In the genomic region with DNA sequence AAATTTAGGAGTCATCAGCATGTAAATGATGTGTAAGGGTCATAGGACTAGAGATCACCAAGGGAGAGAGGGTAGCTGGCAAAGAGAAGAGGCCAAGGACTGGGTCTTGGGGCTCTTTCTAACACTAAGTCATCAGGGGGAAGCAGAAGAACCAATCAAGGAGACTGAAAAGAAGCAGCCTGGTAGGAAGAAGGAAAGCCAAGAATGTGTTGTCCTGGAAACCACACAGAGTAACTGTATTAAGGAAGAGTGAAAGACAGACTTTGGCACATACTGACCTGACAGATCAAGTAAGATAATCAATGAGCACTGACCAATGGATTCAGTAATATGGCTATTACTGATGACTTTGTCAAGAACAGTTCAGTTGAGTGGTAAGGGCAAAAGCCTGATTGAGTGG, we compare ENCODE assay signal across 21 cellular contexts. TPM values are rescaled to one million over a fixed set of nuclear protein-coding genes. Genes with fewer than 3 reads are reported as not detected.
DNase-seq lines count a peak whose midpoint lies in the region; FAIRE-seq and TF ChIP-seq lines count a peak whose summit lies in the region.
"Had no signal": no experiment of that assay in that cellular context is flagged by ENCODE, and none has a peak within 500 bp of the region (broad histone marks: within the 10 kb centered on the region; RNA-seq: fewer than 3 reads in every experiment).

No MANE protein-coding gene starts in this region.

- peak overlapping the region; percentile 5 for H3K27ac Mint-ChIP-seq in astrocyte (ENCODE audit: unreplicated experiment)

- H3K36me3 Mint-ChIP-seq in astrocyte (ENCODE audit: low read depth, unreplicated experiment) = peaks cover 1% of the 10 kb centered on the region

- in situ Hi-C loops in GM23248 (cut with MboI) = no loop called here

- no peak overlapping the region for H2BK5ac ChIP-seq in mesenchymal stem cell (ENCODE audit: low read depth, low read length, poor library complexity, severe bottlenecking)

- no peak overlapping the region for H2BK15ac ChIP-seq in mesenchymal stem cell (ENCODE audit: low read depth, poor library complexity, severe bottlenecking)

- DNase-seq in GM23248 = no peak
- no peak for DNase-seq in astrocyte (ENCODE audit: low read depth)
- no peak for DNase-seq in mesenchymal stem cell
- DNase-seq in ecto neural progenitor cell (ENCODE audit: low spot score) = no peak
- no peak for DNase-seq in activated gamma-delta T cell (lab: John Stamatoyannopoulos, UW)
- no peak for DNase-seq in hypothalamus (lab: John Stamatoyannopoulos, UW)
- no peak for DNase-seq in NCI-H2196 treated with DMSO at 0.1 percent for 48 hours (lab: John Stamatoyannopoulos, UW; ENCODE audit: unreplicated experiment)
- DNase-seq: KG1; NCI-H1092 treated with DMSO at 0.1 percent for 48 hours; NCI-H1436 treated with DMSO at 0.1 percent for 48 hours; NCI-H2029; NCI-H345; NCI-H774; NK-92 treated with Interleukin-12 subunit alpha and Interleukin-12 subunit beta, amount 100 ng/mL, for 24 hours had no signal

- H4K20me1 ChIP-seq in GM23248 (ENCODE audit: insufficient read depth) (no peaks in the 10 kb centered on the region), astrocyte (ENCODE audit: insufficient read depth, low read length) (no peaks in the 10 kb centered on the region)

- no peaks in the 10 kb centered on the region for H3K79me1 ChIP-seq in mesenchymal stem cell (replicated peaks; ENCODE audit: low read length, poor library complexity, severe bottlenecking)

- H4K91ac ChIP-seq in mesenchymal stem cell (ENCODE audit: low read length) = no peak overlapping the region

- no peak overlapping the region for H3K4ac ChIP-seq in mesenchymal stem cell (ENCODE audit: low read depth in 1 of 2, low read length in 2 of 2)

- H3K27ac ChIP-seq in GM23248 = peak overlapping the region; percentile 100
- no peak overlapping the region for H3K27ac ChIP-seq in astrocyte (ENCODE audit: low read depth, low read length)
- H3K27ac ChIP-seq in mesenchymal stem cell (ENCODE audit: low read length, poor library complexity, severe bottlenecking) = no peak overlapping the region
- no peak overlapping the region for H3K27ac ChIP-seq in parathyroid adenoma
- H3K27ac ChIP-seq: C4-2B had no signal

- no peaks in the 10 kb centered on the region for H3K9me3 ChIP-seq in GM23248 (ENCODE audit: low read depth)
- no peaks in the 10 kb centered on the region for H3K9me3 ChIP-seq in astrocyte (ENCODE audit: insufficient read depth, low read depth, low read length)
- no peaks in the 10 kb centered on the region for H3K9me3 ChIP-seq in mesenchymal stem cell (ENCODE audit: control insufficient read depth, low read length)
- H3K9me3 ChIP-seq in parathyroid adenoma (ENCODE audit: control insufficient read depth, low read length) = no peaks in the 10 kb centered on the region
- H3K9me3 ChIP-seq: SJCRH30 had no signal

- H2AK5ac ChIP-seq in mesenchymal stem cell (ENCODE audit: low read length, severe bottlenecking) = peak overlapping the region; percentile 26

- no peak overlapping the region for H2BK12ac ChIP-seq in mesenchymal stem cell (ENCODE audit: low read length in 2 of 2)

- H3K18ac ChIP-seq in mesenchymal stem cell (ENCODE audit: low read depth in 1 of 2, low read length in 2 of 2) = no peak overlapping the region

- no peaks in the 10 kb centered on the region for H3K9me3 Mint-ChIP-seq in astrocyte (ENCODE audit: unreplicated experiment)

- H3K4me2 ChIP-seq in GM23248 (ENCODE audit: unreplicated experiment) = no peak overlapping the region
- H3K4me2 ChIP-seq in astrocyte (ENCODE audit: low read length) = no peak overlapping the region
- H3K4me2 ChIP-seq in mesenchymal stem cell (ENCODE audit: low read length, poor library complexity, severe bottlenecking) = no peak overlapping the region
- H3K4me2 ChIP-seq in parathyroid adenoma (ENCODE audit: low read length) = no peak overlapping the region

- H3K4me3 ChIP-seq in GM23248 = no peak overlapping the region
- no peak overlapping the region for H3K4me3 ChIP-seq in astrocyte (ENCODE audit: insufficient read depth, low read depth, low read length)
- H3K4me3 ChIP-seq in mesenchymal stem cell (ENCODE audit: insufficient read depth in 1 of 2, low read depth in 1 of 2, low read length in 2 of 2) = no peak overlapping the region
- H3K4me3 ChIP-seq in parathyroid adenoma (ENCODE audit: low read depth, low read length) = no peak overlapping the region
- H3K4me3 ChIP-seq: SJCRH30 had no signal

- no peaks in the 10 kb centered on the region for H3K9me2 ChIP-seq in GM23248 (ENCODE audit: insufficient read depth)

- no peak overlapping the region for H3K23ac ChIP-seq in mesenchymal stem cell (ENCODE audit: low read length in 2 of 2)

- no peaks in the 10 kb centered on the region for H3K27me3 Mint-ChIP-seq in astrocyte (ENCODE audit: low read depth, unreplicated experiment)

- H3K27me3 ChIP-seq in GM23248 (replicated peaks; ENCODE audit: insufficient read depth) = no peaks in the 10 kb centered on the region
- H3K27me3 ChIP-seq in astrocyte (ENCODE audit: insufficient read depth, low read length) = no peaks in the 10 kb centered on the region
- H3K27me3 ChIP-seq in mesenchymal stem cell (ENCODE audit: control insufficient read depth in 1 of 2, insufficient read depth in 1 of 2, low read length in 2 of 2) = no peaks in the 10 kb centered on the region
- H3K27me3 ChIP-seq in parathyroid adenoma (ENCODE audit: control insufficient read depth, insufficient read depth, low read length) = no peaks in the 10 kb centered on the region
- H3K27me3 ChIP-seq: SJCRH30 had no signal

- no peak for FAIRE-seq in astrocyte (lab: Jason Lieb, UNC)
- FAIRE-seq: GM19239, RCC 7860 had no signal

- H3K9ac ChIP-seq in GM23248 (0 out of 2 replicates have a peak overlapping the region, but pooled peaks have one; percentile 93), astrocyte (ENCODE audit: low read length) (no peak overlapping the region), mesenchymal stem cell (ENCODE audit: low read length) (peak overlapping the region; percentile 87), parathyroid adenoma (no peak overlapping the region)

- H3K36me3 ChIP-seq in GM23248 (ENCODE audit: low read depth) = no peaks in the 10 kb centered on the region
- H3K36me3 ChIP-seq in astrocyte (ENCODE audit: insufficient read depth, low read length) = no peaks in the 10 kb centered on the region
- H3K36me3 ChIP-seq in mesenchymal stem cell (ENCODE audit: control insufficient read depth in 1 of 2, insufficient read depth in 2 of 2, low read depth in 1 of 2, low read length in 2 of 2) = no peaks in the 10 kb centered on the region
- no peaks in the 10 kb centered on the region for H3K36me3 ChIP-seq in parathyroid adenoma (ENCODE audit: control insufficient read depth, insufficient read depth, low read length)
- H3K36me3 ChIP-seq: SJCRH30 had no signal

- H4K8ac ChIP-seq in mesenchymal stem cell (ENCODE audit: low read length) = no peak overlapping the region

- H3K14ac ChIP-seq in mesenchymal stem cell (ENCODE audit: low read length in 2 of 2) = no peak overlapping the region

- peaks cover 51% of the 10 kb centered on the region for H3F3A ChIP-seq in GM23248 (ENCODE audit: insufficient read depth)

- H2AFZ ChIP-seq in GM23248 (no peak overlapping the region), astrocyte (ENCODE audit: low read depth, low read length) (no peak overlapping the region), mesenchymal stem cell (ENCODE audit: low read depth, low read length) (no peak overlapping the region), parathyroid adenoma (peak overlapping the region; percentile 21)

- no peak overlapping the region for H3K4me3 Mint-ChIP-seq in astrocyte (ENCODE audit: unreplicated experiment)

- peaks cover 32% of the 10 kb centered on the region for H3K4me1 Mint-ChIP-seq in astrocyte (ENCODE audit: low read depth, unreplicated experiment)

- H3K4me1 ChIP-seq in GM23248 (ENCODE audit: insufficient read depth) (peaks cover 54% of the 10 kb centered on the region), astrocyte (ENCODE audit: insufficient read depth, low read length) (peaks cover 26% of the 10 kb centered on the region), mesenchymal stem cell (ENCODE audit: control insufficient read depth, insufficient read depth, low read depth, low read length) (peaks cover 5% of the 10 kb centered on the region), parathyroid adenoma (no peaks in the 10 kb centered on the region)

- TF ChIP-seq CTCF in astrocyte (IDR thresholded peaks at IDR 0.05; ENCODE audit: insufficient read depth, low read depth, low read length) (no peak), parathyroid adenoma (IDR thresholded peaks at IDR 0.05) (no peak)

- H2BK120ac ChIP-seq in mesenchymal stem cell (ENCODE audit: low read depth, low read length) = no peak overlapping the region

- H3K79me2 ChIP-seq in GM23248 (ENCODE audit: insufficient read depth) = no peaks in the 10 kb centered on the region
- H3K79me2 ChIP-seq in astrocyte (ENCODE audit: insufficient read depth, low read length) = no peaks in the 10 kb centered on the region
- no peaks in the 10 kb centered on the region for H3K79me2 ChIP-seq in parathyroid adenoma

RNA-seq across cellular contexts. Expression of gene LAMA4, which starts 42.3 kb away (rescaled TPM):
- 429 and 440 TPM in 2 replicates for total RNA-seq in GM23248 (2014; rRNA removed; shearing (Covaris generic))
- polyA plus RNA-seq in GM23248 (2016; fragmentation: Nextera tagmentation; extraction: Ambion mirVana) = 331 and 339 TPM in 2 replicates
- total RNA-seq in astrocyte = 2.0 and 5.0 TPM in 2 replicates
- 51.1 TPM for polyA plus RNA-seq in mesenchymal stem cell (2013, experiment 1 of 2)
- polyA plus RNA-seq in mesenchymal stem cell (2013, experiment 2 of 2) = 47.5 TPM

RNA-seq across cellular contexts. Expression of gene RFPL4B, which starts 50.4 kb away (rescaled TPM):
- not detected in 2 replicates for total RNA-seq in GM23248 (2014; rRNA removed; shearing (Covaris generic))
- polyA plus RNA-seq in GM23248 (2016; fragmentation: Nextera tagmentation; extraction: Ambion mirVana) = 0.10 TPM in 1 of 2 replicates, not detected in the other
- 0.30 TPM in 1 of 2 replicates, not detected in the other for total RNA-seq in astrocyte
- 0.01 TPM for polyA plus RNA-seq in mesenchymal stem cell (2013, experiment 1 of 2)
- not detected for polyA plus RNA-seq in mesenchymal stem cell (2013, experiment 2 of 2)
- total RNA-seq: A172, H7 had no signal

Comparison
In these comparisons a context has a peak if more than half of its experiments do, and no peak if none do; other contexts are left out.
1. H3K9ac ChIP-seq: peak in GM23248 (single experiment) and mesenchymal stem cell (single experiment); none in astrocyte (single experiment) and parathyroid adenoma (single experiment).
2. RNA of gene LAMA4, which starts 42.3 kb away (total RNA-seq): 429 to 440 TPM in GM23248; 2.0 to 5.0 TPM in astrocyte; every median in the first group is over 10 times any median in the second.